In genomic region chr2:69102234-69102633, GRCh38 we compare ENCODE assay signal across 17 cellular contexts.
"Had no signal": no experiment of that assay in that cellular context is flagged by ENCODE, and none has a peak within 500 bp of the region (broad histone marks: within the 10 kb centered on the region; RNA-seq: fewer than 3 reads in every experiment).

No MANE protein-coding gene starts in this region.

- H3K36me3 ChIP-seq: gastrocnemius medialis, ovary had no signal

- H3K27ac Mint-ChIP-seq: naive B cell had no signal

- H3K27ac ChIP-seq: gastrocnemius medialis, ovary, right atrium auricular region, skin epidermis had no signal

- H3K36me3 Mint-ChIP-seq: naive B cell had no signal

- H3K9me3 Mint-ChIP-seq: naive B cell had no signal

- H3K9me3 ChIP-seq: gastrocnemius medialis, ovary, right atrium auricular region, sigmoid colon had no signal

- DNase-seq: effector memory CD4-positive, alpha-beta T cell; gastrocnemius medialis; glutamatergic neuron; left colon; left ventricle myocardium superior; mesenchymal stem cell; naive B cell; nucleus accumbens; ovary; sigmoid colon; stimulated activated CD4-positive, alpha-beta T cell treated with anti-CD3 and anti-CD28 coated beads, Interleukin-12 subunit alpha, Interleukin-12 subunit beta, amount 100 ng/mL, for 4 hours; stimulated activated naive CD4-positive, alpha-beta T cell treated with Interleukin-2 at 50 U/mL for 16 hours; trophoblast cell had no signal

- ATAC-seq: esophagus mucosa, gastrocnemius medialis, left colon, left ventricle myocardium superior had no signal

- H3K27me3 ChIP-seq: gastrocnemius medialis, ovary, right atrium auricular region, sigmoid colon had no signal

- H3K4me3 Mint-ChIP-seq: naive B cell had no signal

- H3K4me3 ChIP-seq: gastrocnemius medialis, lung, ovary, right atrium auricular region, sigmoid colon, skin epidermis had no signal

- H3K4me1 Mint-ChIP-seq: naive B cell had no signal
